34 cellular contexts compared by ENCODE assay signal in the genomic region with DNA sequence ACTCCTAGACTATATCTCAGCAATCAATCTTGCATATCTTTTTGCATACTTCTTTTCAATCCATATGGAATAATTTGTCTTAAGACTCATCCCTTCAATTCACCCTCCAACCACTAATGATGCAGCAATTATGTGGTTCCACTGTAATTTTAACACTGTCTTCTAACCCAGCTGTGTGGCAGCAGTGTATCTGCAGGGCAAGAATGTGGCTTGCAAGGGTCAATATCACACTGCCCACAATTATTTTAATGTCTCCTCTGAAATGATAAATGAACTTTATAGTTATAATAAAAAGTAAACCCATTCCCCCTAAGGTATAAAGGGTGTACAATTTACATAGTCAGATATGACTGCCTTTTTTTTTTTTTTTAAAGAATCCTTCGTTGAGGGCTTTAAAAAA.
"Had no signal": no experiment of that assay in that cellular context is flagged by ENCODE, and none has a peak within 500 bp of the region (broad histone marks: within the 10 kb centered on the region; RNA-seq: fewer than 3 reads in every experiment).

No MANE protein-coding gene starts in this region.

- H3K27me3 Mint-ChIP-seq: activated B cell treated with CpG ODN at 0.5 μM for 24 hours; activated CD4-positive, alpha-beta memory T cell treated with anti-CD3 and anti-CD28 coated beads for 36 hours; activated naive CD4-positive, alpha-beta T cell treated with anti-CD3 and anti-CD28 coated beads, Interleukin-2, amount 10 ng/mL, durations not matched to agents 7 days and 5 days; activated naive CD8-positive, alpha-beta T cell; activated naive CD8-positive, alpha-beta T cell treated with anti-CD3 and anti-CD28 coated beads, Interleukin-2, amount 50 U/mL, for 24 hours had no signal

- FAIRE-seq: bronchial epithelial cell, K562, TTC549 had no signal

- H3K9me3 ChIP-seq: SJSA1 had no signal

- H3K4me1 Mint-ChIP-seq: activated naive CD4-positive, alpha-beta T cell treated with anti-CD3 and anti-CD28 coated beads, Interleukin-2, amount 10 ng/mL, durations not matched to agents 7 days and 5 days had no signal

- H3K4me3 Mint-ChIP-seq: activated B cell treated with CpG ODN at 0.5 μM for 24 hours; activated CD4-positive, alpha-beta memory T cell treated with anti-CD3 and anti-CD28 coated beads for 36 hours; activated naive CD4-positive, alpha-beta T cell treated with anti-CD3 and anti-CD28 coated beads, Interleukin-2, amount 10 ng/mL, durations not matched to agents 7 days and 5 days; activated naive CD8-positive, alpha-beta T cell; activated naive CD8-positive, alpha-beta T cell treated with anti-CD3 and anti-CD28 coated beads, Interleukin-2, amount 50 U/mL, for 24 hours; brain; T-helper 1 cell treated with Interleukin-12 subunit alpha and Interleukin-12 subunit beta and Interleukin-4 antibody, amounts not matched to agents 30 μg/mL and 1 μg/mL, for 36 hours; T-helper 2 cell treated with Interferon-gamma antibody and Interleukin-4, amounts not matched to agents 5 μg/mL and 100 μg/mL, for 36 hours had no signal

- H3K27ac Mint-ChIP-seq: activated B cell treated with CpG ODN at 0.5 μM for 24 hours; activated CD4-positive, alpha-beta memory T cell treated with anti-CD3 and anti-CD28 coated beads for 36 hours; activated naive CD4-positive, alpha-beta T cell treated with anti-CD3 and anti-CD28 coated beads, Interleukin-2, amount 10 ng/mL, durations not matched to agents 7 days and 5 days; activated naive CD8-positive, alpha-beta T cell; activated naive CD8-positive, alpha-beta T cell treated with anti-CD3 and anti-CD28 coated beads, Interleukin-2, amount 50 U/mL, for 24 hours; T-helper 1 cell treated with Interleukin-12 subunit alpha and Interleukin-12 subunit beta and Interleukin-4 antibody, amounts not matched to agents 30 μg/mL and 1 μg/mL, for 36 hours; T-helper 2 cell treated with Interferon-gamma antibody and Interleukin-4, amounts not matched to agents 5 μg/mL and 100 μg/mL, for 36 hours had no signal

- H3K36me3 ChIP-seq: SJSA1 had no signal

- H3K4me3 ChIP-seq: K562, PC-9, SJSA1 had no signal

- H3K36me3 Mint-ChIP-seq: activated naive CD4-positive, alpha-beta T cell treated with anti-CD3 and anti-CD28 coated beads, Interleukin-2, amount 10 ng/mL, durations not matched to agents 7 days and 5 days had no signal

- H3K27me3 ChIP-seq: SJSA1 had no signal

- H3K9me3 Mint-ChIP-seq: activated B cell treated with CpG ODN at 0.5 μM for 24 hours; activated naive CD4-positive, alpha-beta T cell treated with anti-CD3 and anti-CD28 coated beads, Interleukin-2, amount 10 ng/mL, durations not matched to agents 7 days and 5 days had no signal

- DNase-seq: activated B cell treated with CpG ODN at 0.5 μM for 24 hours; activated CD4-positive, alpha-beta memory T cell treated with anti-CD3 and anti-CD28 coated beads for 36 hours; activated CD4-positive, alpha-beta T cell treated with anti-CD3 and anti-CD28 coated beads for 4 hours; activated CD4-positive, alpha-beta T cell treated with anti-CD3 and anti-CD28 coated beads, Interleukin-2, amount 50 U/mL, for 1 hour; activated CD4-positive, CD25-positive, alpha-beta regulatory T cell treated with anti-CD3 and anti-CD28 coated beads, Interleukin-2, amount 50 U/mL, for 72 hours; activated CD8-positive, alpha-beta memory T cell treated with anti-CD3 and anti-CD28 coated beads, Interleukin-2, amount 50 U/mL, for 48 hours; activated effector memory CD4-positive, alpha-beta T cell treated with Interleukin-2 at 50 U/mL for 16 hours; activated naive CD4-positive, alpha-beta T cell treated with anti-CD3 and anti-CD28 coated beads, Interleukin-2, amount 10 ng/mL, durations not matched to agents 7 days and 5 days; activated naive CD8-positive, alpha-beta T cell treated with anti-CD3 and anti-CD28 coated beads, Interleukin-2, amount 50 U/mL, for 24 hours; activated T-cell treated with anti-CD3 and anti-CD28 coated beads, Interleukin-2, amount 50 U/mL, for 48 hours; anterior cingulate cortex; caudate nucleus; cerebellar nuclear complex; Kasumi-1; NCI-H1105; NCI-H1417 treated with DMSO at 0.1 percent for 48 hours; NCI-H1694; NCI-H1930; NCI-H345; NCI-H524 treated with DMSO at 0.1 percent for 48 hours; NCI-H82; NK-92 treated with Interleukin-12 subunit alpha and Interleukin-12 subunit beta, amount 100 ng/mL, for 24 hours; RPMI8226; SHP77 treated with DMSO at 0.1 percent for 48 hours; SK-N-SH had no signal
